In the genomic region with DNA sequence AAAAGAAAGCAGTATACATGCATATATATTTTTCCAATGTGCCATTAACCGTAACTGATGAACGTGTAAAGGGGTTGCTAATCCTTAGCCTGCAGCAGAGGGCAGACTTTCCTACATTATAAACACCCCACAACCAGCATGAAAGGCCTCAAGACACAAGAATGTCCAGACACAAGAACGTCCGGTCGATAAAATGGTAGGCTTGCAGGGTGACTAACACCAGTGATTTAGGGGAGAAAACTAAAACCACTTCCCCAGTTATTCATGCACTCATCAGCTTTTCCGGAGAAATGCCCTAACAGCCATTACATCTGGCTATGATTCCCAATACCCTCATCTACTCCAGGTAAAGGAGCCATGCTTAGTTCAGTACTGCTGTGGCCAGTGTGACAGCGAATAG, we compare ENCODE assay signal across 8 cellular contexts. TPM values are rescaled to one million over a fixed set of nuclear protein-coding genes. Genes with fewer than 3 reads are reported as not detected.
A peak's percentile ranks its signal among the peaks of the same experiment; 100 is the strongest.
DNase-seq lines count a peak whose midpoint lies in the region; ATAC-seq lines count a peak whose summit lies in the region.

No MANE protein-coding gene starts in this region.

- ATAC-seq in GM21390 (IDR thresholded peaks at IDR 0.05; ENCODE audit: unreplicated experiment) (no peak), HG03135 (IDR thresholded peaks at IDR 0.05; ENCODE audit: unreplicated experiment) (no peak), HG02970 (IDR thresholded peaks at IDR 0.05; ENCODE audit: low FRiP score, unreplicated experiment) (no peak)

- DNase-seq in NCI-H1105 treated with DMSO at 0.1 percent for 48 hours (lab: John Stamatoyannopoulos, UW), result peak; percentile 14
- DNase-seq in NCI-H1105 (lab: John Stamatoyannopoulos, UW), result no peak
- DNase-seq in RPMI7951 (ENCODE audit: low read depth), result peak; percentile 99
- DNase-seq in fibroblast of the conjunctiva (ENCODE audit: low read depth), result peak; percentile 86
- peak; percentile 83 for DNase-seq in pons (ENCODE audit: low spot score)

RNA-seq across cellular contexts. Expression of a gene that starts 57.4 kb away (rescaled TPM):
- 1.6 and 2.2 TPM in 2 replicates for total RNA-seq in RPMI7951 (2014; rRNA removed; shearing (Covaris generic))
